7 cellular contexts compared by ENCODE assay signal in the genomic region with DNA sequence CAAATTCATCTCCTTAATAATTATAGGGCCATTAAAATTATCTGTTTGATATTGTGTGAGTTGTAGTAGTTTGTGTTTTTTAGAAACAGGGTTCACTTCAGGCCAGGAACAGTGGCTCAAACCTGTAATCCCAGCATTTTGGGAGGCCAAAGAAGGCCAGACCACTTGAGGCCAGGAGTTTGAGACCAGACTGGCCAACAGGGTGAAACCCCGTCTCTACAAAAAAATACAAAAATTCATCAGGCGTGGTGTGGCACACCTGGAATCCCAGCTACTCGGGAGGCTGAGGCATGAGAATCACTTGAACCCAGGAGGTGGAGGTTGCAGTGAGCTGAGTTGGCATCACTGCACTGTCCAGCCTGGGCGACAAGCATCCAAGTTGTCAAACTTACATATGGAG.
"Had no signal": no experiment of that assay in that cellular context is flagged by ENCODE, and none has a peak within 500 bp of the region (broad histone marks: within the 10 kb centered on the region; RNA-seq: fewer than 3 reads in every experiment).

No MANE protein-coding gene starts in this region.

- H3K27ac Mint-ChIP-seq: IgD-negative memory B cell had no signal

- H3K4me2 ChIP-seq: KMS-11 had no signal

- DNase-seq: IMR-90, KBM-7, KG1 had no signal

- H3K9ac ChIP-seq: KMS-11 had no signal

- H3K4me1 Mint-ChIP-seq: IgD-negative memory B cell had no signal

- H3K27ac ChIP-seq: HL-60, KMS-11 had no signal

- FAIRE-seq: HTR-8/SVneo had no signal

- H3K27me3 Mint-ChIP-seq: IgD-negative memory B cell had no signal

- H3K9me3 Mint-ChIP-seq: IgD-negative memory B cell had no signal

- H3K4me3 Mint-ChIP-seq: IgD-negative memory B cell had no signal
